ENCODE assay signal across 9 cellular contexts in the genomic region with DNA sequence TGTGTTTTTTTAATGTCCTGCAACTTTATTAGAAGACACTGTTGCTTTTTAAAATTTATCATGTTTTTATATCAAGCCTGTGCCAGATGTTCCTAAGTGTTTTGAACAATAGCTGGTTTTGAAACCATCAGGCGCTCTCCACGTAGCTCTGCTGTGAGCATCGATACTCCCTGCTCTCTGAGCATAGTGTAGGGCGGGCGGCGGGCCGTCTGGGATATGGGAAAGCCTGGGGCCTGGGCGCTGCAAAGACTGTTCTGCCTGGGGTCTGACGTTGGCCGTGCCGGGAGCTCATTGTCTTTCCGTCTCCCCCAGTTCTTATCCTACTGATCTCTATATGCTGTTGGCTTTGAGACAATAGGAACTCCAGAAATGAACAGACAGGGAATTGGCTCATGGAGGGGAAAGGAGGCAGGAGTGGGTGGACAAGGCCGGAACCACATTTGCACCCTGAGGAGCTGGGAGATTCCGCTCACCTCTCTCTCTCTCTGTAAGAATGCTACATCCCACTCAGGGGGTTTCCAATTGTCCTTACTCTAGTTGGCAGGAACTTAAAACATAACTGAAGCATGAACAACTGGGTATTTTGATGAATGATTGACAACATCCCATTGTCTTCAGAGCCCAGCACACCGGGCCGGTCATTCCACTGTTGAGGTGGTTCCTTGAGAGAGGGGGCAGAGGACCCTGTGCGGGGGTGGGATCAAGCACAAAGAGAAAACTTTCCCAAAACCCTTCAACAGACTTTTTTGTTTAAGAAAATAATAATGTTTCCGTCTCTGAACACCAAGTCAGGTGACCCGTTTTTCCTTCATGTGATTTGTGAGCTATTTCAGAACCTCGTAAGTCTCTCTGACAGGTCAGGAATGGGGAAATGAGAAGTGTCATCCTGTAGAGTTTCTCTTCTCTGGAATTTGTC.
DNase-seq lines count a peak whose midpoint lies in the region; ATAC-seq and TF ChIP-seq lines count a peak whose summit lies in the region.
"Had no signal": no experiment of that assay in that cellular context is flagged by ENCODE, and none has a peak within 500 bp of the region (broad histone marks: within the 10 kb centered on the region; RNA-seq: fewer than 3 reads in every experiment).

No MANE protein-coding gene starts in this region.

- DNase-seq in endothelial cell (ENCODE audit: low spot score) (no peak), sciatic nerve (ENCODE audit: low spot score) (no peak), anterior cingulate cortex (lab: John Stamatoyannopoulos, UW) (no peak), cerebellar nuclear complex (lab: John Stamatoyannopoulos, UW) (no peak)
- no peak for DNase-seq in activated CD8-positive, alpha-beta memory T cell treated with anti-CD3 and anti-CD28 coated beads, Interleukin-2, amount 50 U/mL, for 48 hours

- no peaks in the 10 kb centered on the region for H3K9me3 Mint-ChIP-seq in endothelial cell (ENCODE audit: unreplicated experiment)

- no peak for TF ChIP-seq CTCF in endothelial cell (IDR thresholded peaks at IDR 0.05; ENCODE audit: unreplicated experiment)

- H3K36me3 Mint-ChIP-seq in endothelial cell (ENCODE audit: low read depth, unreplicated experiment): peaks cover 37% of the 10 kb centered on the region

- no peak overlapping the region for H3K4me3 Mint-ChIP-seq in endothelial cell (ENCODE audit: unreplicated experiment)

- H3K4me1 Mint-ChIP-seq in endothelial cell (ENCODE audit: unreplicated experiment): peaks cover 76% of the 10 kb centered on the region

- H3K27me3 Mint-ChIP-seq in endothelial cell (ENCODE audit: unreplicated experiment): peaks cover 7% of the 10 kb centered on the region

- H3K27ac Mint-ChIP-seq in endothelial cell (ENCODE audit: unreplicated experiment): peak overlapping the region; percentile 70

- ATAC-seq in GM19025 (IDR thresholded peaks at IDR 0.05; ENCODE audit: low read depth, unreplicated experiment): peak; percentile 68
- ATAC-seq in HG03064 (IDR thresholded peaks at IDR 0.05; ENCODE audit: low read depth, unreplicated experiment): peak; percentile 55
- ATAC-seq in sciatic nerve: peak; percentile 74
- ATAC-seq in activated CD4-positive, CD25-positive, alpha-beta regulatory T cell treated with anti-CD3 and anti-CD28 coated beads, Interleukin-2, amount 50 U/mL, for 24 hours: no peak
- ATAC-seq: esophagus mucosa had no signal

- intact Hi-C loops in sciatic nerve (cut with DNase I): no loop called here

Comparison
In these comparisons a context has a peak if more than half of its experiments do, and no peak if none do; other contexts are left out.
1. ATAC-seq: peak in GM19025 (single experiment), HG03064 (single experiment) and sciatic nerve (single experiment); none in activated CD4-positive, CD25-positive, alpha-beta regulatory T cell treated with anti-CD3 and anti-CD28 coated beads, Interleukin-2, amount 50 U/mL, for 24 hours (0 of 2).